Comparison of ENCODE assay signal across 34 cellular contexts in the genomic region with DNA sequence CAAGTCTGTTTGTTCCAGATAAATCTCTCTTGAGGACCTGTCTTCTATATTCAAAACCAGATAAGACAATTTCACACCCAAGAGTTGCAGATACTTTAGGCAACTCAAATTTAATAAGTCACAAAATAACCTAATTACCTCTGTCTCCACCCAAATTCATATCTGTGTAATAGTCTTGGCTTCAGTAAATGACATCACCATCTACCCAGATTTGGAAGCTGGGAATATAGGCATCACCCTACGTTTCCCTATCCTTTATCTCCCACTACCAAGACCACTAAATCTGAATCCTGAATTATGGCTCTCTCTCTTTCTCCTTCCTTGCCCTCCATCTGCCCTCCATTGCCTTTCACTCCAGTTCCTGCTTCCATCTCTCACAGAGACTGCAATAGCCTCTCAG.
"Had no signal": no experiment of that assay in that cellular context is flagged by ENCODE, and none has a peak within 500 bp of the region (broad histone marks: within the 10 kb centered on the region; RNA-seq: fewer than 3 reads in every experiment).

No MANE protein-coding gene starts in this region.

- H3K36me3 ChIP-seq: adrenal gland, brain microvascular endothelial cell, breast epithelium had no signal

- H3K9me3 ChIP-seq: adrenal gland, body of pancreas, breast epithelium had no signal

- H3K27ac ChIP-seq: adrenal gland, body of pancreas, brain microvascular endothelial cell, breast epithelium, VCaP had no signal

- ATAC-seq: activated CD8-positive, alpha-beta T cell treated with anti-CD3 and anti-CD28 coated beads for 36 hours; activated naive CD4-positive, alpha-beta T cell treated with anti-CD3 and anti-CD28 coated beads, Interleukin-2, amount 50 U/mL, for 72 hours; activated T-cell treated with anti-CD3 and anti-CD28 coated beads, Interleukin-2, amount 50 U/mL, for 4 hours; activated T-cell treated with anti-CD3 and anti-CD28 coated beads, Interleukin-2, amount 50 U/mL, for 72 hours; activated T-helper 17 cell treated with anti-CD3 and anti-CD28 coated beads, Interleukin-2, amount 50 U/mL, for 72 hours; body of pancreas had no signal

- H3K27me3 ChIP-seq: adrenal gland, body of pancreas, brain microvascular endothelial cell, breast epithelium had no signal

- H3K4me1 ChIP-seq: adrenal gland, body of pancreas, breast epithelium had no signal

- H3K4me3 ChIP-seq: adrenal gland, body of pancreas, breast epithelium had no signal

- FAIRE-seq: astrocyte, TTC549 had no signal

- DNase-seq: activated B cell treated with CpG ODN at 0.5 μM for 24 hours; activated CD4-positive, alpha-beta memory T cell treated with anti-CD3 and anti-CD28 coated beads for 36 hours; activated CD4-positive, alpha-beta T cell treated with anti-CD3 and anti-CD28 coated beads for 4 hours; activated CD4-positive, alpha-beta T cell treated with anti-CD3 and anti-CD28 coated beads, Interleukin-2, amount 10 ng/mL, durations not matched to agents 24 days and 14 days; activated CD4-positive, alpha-beta T cell treated with anti-CD3 and anti-CD28 coated beads, Interleukin-2, amount 50 U/mL, for 1 hour; activated CD4-positive, alpha-beta T cell treated with anti-CD3 and anti-CD28 coated beads, Interleukin-2, amount 50 U/mL, for 4 hours; activated CD4-positive, CD25-positive, alpha-beta regulatory T cell treated with anti-CD3 and anti-CD28 coated beads, Interleukin-2, amount 50 U/mL, for 72 hours; activated CD8-positive, alpha-beta memory T cell treated with anti-CD3 and anti-CD28 coated beads, Interleukin-2, amount 50 U/mL, for 4 hours; activated CD8-positive, alpha-beta T cell treated with anti-CD3 and anti-CD28 coated beads for 36 hours; activated effector memory CD4-positive, alpha-beta T cell treated with anti-CD3 and anti-CD28 coated beads, Interleukin-2, amount 50 U/mL, for 16 hours; activated gamma-delta T cell treated with Interleukin-2 at 50 U/mL for 16 hours; activated naive CD4-positive, alpha-beta T cell; activated naive CD4-positive, alpha-beta T cell treated with anti-CD3 and anti-CD28 coated beads for 36 hours; activated naive CD4-positive, alpha-beta T cell treated with anti-CD3 and anti-CD28 coated beads, Interleukin-2, amount 50 U/mL, for 16 hours; activated naive CD8-positive, alpha-beta T cell treated with anti-CD3 and anti-CD28 coated beads for 36 hours; activated T-cell treated with anti-CD3 and anti-CD28 coated beads for 4 hours; activated T-cell treated with anti-CD3 and anti-CD28 coated beads, Interleukin-2, amount 50 U/mL, for 1 hour; activated T-cell treated with anti-CD3 and anti-CD28 coated beads, Interleukin-2, amount 50 U/mL, for 4 hours; activated T-cell treated with anti-CD3 and anti-CD28 coated beads, Interleukin-2, amount 50 U/mL, for 72 hours; adrenal gland; amniotic stem cell; aorta; body of pancreas; brain microvascular endothelial cell; central memory CD4-positive, alpha-beta T cell; T-helper 1 cell; T-helper 2 cell; T-helper 9 cell had no signal
